Comparison of ENCODE assay signal across 9 cellular contexts in genomic region chr9:127163409-127163808, GRCh38. TPM values are rescaled to one million over a fixed set of nuclear protein-coding genes. Genes with fewer than 3 reads are reported as not detected.
A peak's percentile ranks its signal among the peaks of the same experiment; 100 is the strongest.
DNase-seq lines count a peak whose midpoint lies in the region; ATAC-seq, FAIRE-seq and TF ChIP-seq lines count a peak whose summit lies in the region.
"Had no signal": no experiment of that assay in that cellular context is flagged by ENCODE, and none has a peak within 500 bp of the region (broad histone marks: within the 10 kb centered on the region; RNA-seq: fewer than 3 reads in every experiment).

No MANE protein-coding gene starts in this region.

- DNase-seq in stimulated activated CD4-positive, alpha-beta T cell treated with anti-CD3 and anti-CD28 coated beads, Interleukin-1b, Interleukin-23, amount 100 ng/mL, for 48 hours = peak; percentile 11
- DNase-seq in stimulated activated CD4-positive, alpha-beta T cell treated with anti-CD3 and anti-CD28 coated beads, Interleukin-15, amount 100 ng/mL, for 24 hours = no peak
- peak; percentile 56 for DNase-seq in SK-MEL-5 (ENCODE audit: low read depth, low spot score)
- DNase-seq in fibroblast of pulmonary artery (ENCODE audit: low read depth) = peak; percentile 88
- peak; percentile 51 for DNase-seq in urothelium cell line (ENCODE audit: low spot score)
- DNase-seq in activated CD4-positive, CD25-positive, alpha-beta regulatory T cell treated with anti-CD3 and anti-CD28 coated beads, Interleukin-2, amount 50 U/mL, for 72 hours = no peak
- DNase-seq: activated T-cell treated with anti-CD3 and anti-CD28 coated beads, Interleukin-2, amount 50 U/mL, for 1 hour had no signal

- TF ChIP-seq CTCF in fibroblast of pulmonary artery (IDR thresholded peaks at IDR 0.05; ENCODE audit: low read length, missing control alignments) = no peak

- no peak for ATAC-seq in GM19452 (IDR thresholded peaks at IDR 0.05; ENCODE audit: unreplicated experiment)
- no peak for ATAC-seq in GM21360 (IDR thresholded peaks at IDR 0.05; ENCODE audit: unreplicated experiment)

- no peak for FAIRE-seq in urothelium cell line (lab: Jason Lieb, UNC)

- in situ Hi-C loops in SK-MEL-5 (cut with HindIII; ENCODE audit: low pct_unique_long_range_greater_than_20kb, low sequenced_read_pairs) = no loop called here

- no peak overlapping the region for H3K4me3 ChIP-seq in fibroblast of pulmonary artery (replicated peaks; ENCODE audit: low read depth, low read length)

RNA-seq across cellular contexts. Expression of gene ANGPTL2, which starts 41.0 kb away (rescaled TPM):
- total RNA-seq in SK-MEL-5 (2014; rRNA removed; shearing (Covaris generic)) = 1.2 and 1.5 TPM in 2 replicates
- polyA plus RNA-seq in SK-MEL-5 (2015; cell fraction: cytosol; rRNA removed) = 1.9 and 7.5 TPM in 2 replicates
- 0.16 and 0.18 TPM in 2 replicates for polyA plus RNA-seq in SK-MEL-5 (2015; cell fraction: nucleus; rRNA removed)

Comparison
In these comparisons a context has a peak if more than half of its experiments do, and no peak if none do; other contexts are left out.
1. DNase-seq: peak in stimulated activated CD4-positive, alpha-beta T cell treated with anti-CD3 and anti-CD28 coated beads, Interleukin-1b, Interleukin-23, amount 100 ng/mL, for 48 hours (single experiment), SK-MEL-5 (single experiment), fibroblast of pulmonary artery (single experiment) and urothelium cell line (single experiment); none in stimulated activated CD4-positive, alpha-beta T cell treated with anti-CD3 and anti-CD28 coated beads, Interleukin-15, amount 100 ng/mL, for 24 hours (single experiment) and activated CD4-positive, CD25-positive, alpha-beta regulatory T cell treated with anti-CD3 and anti-CD28 coated beads, Interleukin-2, amount 50 U/mL, for 72 hours (single experiment).